Comparison of ENCODE assay signal across 19 cellular contexts in the genomic region with DNA sequence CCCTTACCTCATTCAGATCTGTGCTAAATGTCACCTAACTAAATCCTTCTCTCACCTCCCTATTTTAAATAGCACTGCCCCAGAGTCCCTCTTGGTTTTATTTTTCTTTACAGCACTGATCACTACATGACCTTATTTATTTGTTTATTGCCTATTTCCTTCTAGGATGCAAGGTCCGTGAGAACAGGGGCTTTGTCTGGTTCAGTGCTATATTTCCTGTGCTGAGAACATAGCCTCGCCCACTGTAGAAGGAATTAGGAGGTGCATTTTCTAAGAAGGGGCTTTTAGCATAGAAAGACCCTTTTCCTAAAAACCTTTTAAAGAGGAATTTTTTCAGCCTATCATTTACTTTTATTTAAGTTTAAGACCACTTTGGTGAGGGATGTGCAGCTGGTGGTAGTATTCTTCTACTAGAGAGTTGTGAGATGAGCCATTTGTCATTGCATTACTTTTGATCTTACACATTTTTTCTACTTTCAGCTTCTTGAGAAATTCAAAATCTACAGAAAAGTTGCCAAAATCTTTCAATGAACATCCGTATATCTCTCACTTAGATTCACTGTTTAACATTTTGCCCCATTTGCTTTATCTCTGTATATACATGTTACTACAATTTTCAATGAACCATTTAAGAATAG. TPM values are rescaled to one million over a fixed set of nuclear protein-coding genes. Genes with fewer than 3 reads are reported as not detected.
DNase-seq lines count a peak whose midpoint lies in the region; ATAC-seq lines count a peak whose summit lies in the region.
"Had no signal": no experiment of that assay in that cellular context is flagged by ENCODE, and none has a peak within 500 bp of the region (broad histone marks: within the 10 kb centered on the region; RNA-seq: fewer than 3 reads in every experiment).

No MANE protein-coding gene starts in this region.

- H3K4me3 Mint-ChIP-seq in CD8-positive, alpha-beta memory T cell, result peak overlapping the region in 6 of 7 donors; percentile 2 to 54 (median 18)
- peak overlapping the region in 1 of 2 donors; percentile 32 for H3K4me3 Mint-ChIP-seq in effector memory CD8-positive, alpha-beta T cell
- H3K4me3 Mint-ChIP-seq: nephron progenitor cell had no signal

- H3K36me3 Mint-ChIP-seq in CD8-positive, alpha-beta memory T cell, result peaks cover 0 to 3% (median 0%) of the 10 kb centered on the region in 3 donors
- H3K36me3 Mint-ChIP-seq in effector memory CD8-positive, alpha-beta T cell (ENCODE audit: insufficient read depth), result peaks cover 8% of the 10 kb centered on the region

- H3K27me3 ChIP-seq in CD8-positive, alpha-beta memory T cell (ENCODE audit: insufficient read depth, low read length, poor library complexity, severe bottlenecking), result no peaks in the 10 kb centered on the region
- H3K27me3 ChIP-seq: esophagus muscularis mucosa, left lung, right atrium auricular region, stomach had no signal

- H3K4me1 Mint-ChIP-seq in CD8-positive, alpha-beta memory T cell, result peaks cover 66 to 87% (median 84%) of the 10 kb centered on the region in 3 donors
- peaks cover 48 to 56% of the 10 kb centered on the region in 2 donors for H3K4me1 Mint-ChIP-seq in effector memory CD8-positive, alpha-beta T cell (ENCODE audit: low read depth in 2 of 2)

- POLR2A ChIA-PET in CD8-positive, alpha-beta memory T cell (lab: Charles Lee), result no interaction called here

- H3K36me3 ChIP-seq in CD8-positive, alpha-beta memory T cell (ENCODE audit: insufficient read depth, low read length), result no peaks in the 10 kb centered on the region
- H3K36me3 ChIP-seq: esophagus muscularis mucosa, left lung, right atrium auricular region, stomach had no signal

- no peak overlapping the region for H3K4me3 ChIP-seq in CD8-positive, alpha-beta memory T cell (ENCODE audit: low read length)
- H3K4me3 ChIP-seq: esophagus muscularis mucosa, left lung, right atrium auricular region, stomach had no signal

- no peaks in the 10 kb centered on the region for H3K27me3 Mint-ChIP-seq in CD8-positive, alpha-beta memory T cell
- no peaks in the 10 kb centered on the region for H3K27me3 Mint-ChIP-seq in effector memory CD8-positive, alpha-beta T cell

- no peak overlapping the region for H3K27ac ChIP-seq in CD8-positive, alpha-beta memory T cell (ENCODE audit: low read depth, low read length)
- H3K27ac ChIP-seq: esophagus muscularis mucosa, left lung, right atrium auricular region, stomach had no signal

- no peak for DNase-seq in CD8-positive, alpha-beta memory T cell
- no peak for DNase-seq in effector memory CD8-positive, alpha-beta T cell
- DNase-seq in NCI-H1417 (lab: John Stamatoyannopoulos, UW), result no peak
- no peak for DNase-seq in Right ventricle myocardium inferior (ENCODE audit: missing footprints)
- DNase-seq in NCI-H2081 treated with DMSO at 0.1 percent for 48 hours (lab: John Stamatoyannopoulos, UW), result no peak
- DNase-seq: activated CD4-positive, alpha-beta T cell treated with anti-CD3 and anti-CD28 coated beads for 4 hours; C1 segment of cervical spinal cord; KBM-7; left lung; NCI-H1417 treated with DMSO at 0.1 percent for 48 hours; NCI-H446 treated with DMSO at 0.1 percent for 48 hours; nephron progenitor cell; stimulated activated CD4-positive, alpha-beta T cell treated with anti-CD3 and anti-CD28 coated beads, Interleukin-4, amount 100 ng/mL, for 24 hours; stomach; SW 1271 had no signal

- H3K9me3 Mint-ChIP-seq in CD8-positive, alpha-beta memory T cell, result no peaks in the 10 kb centered on the region
- H3K9me3 Mint-ChIP-seq in effector memory CD8-positive, alpha-beta T cell, result no peaks in the 10 kb centered on the region
- H3K9me3 Mint-ChIP-seq: nephron progenitor cell had no signal

- peak; percentile 29 for ATAC-seq in GM18907 (IDR thresholded peaks at IDR 0.05; ENCODE audit: unreplicated experiment)
- ATAC-seq in HG03159 (IDR thresholded peaks at IDR 0.05; ENCODE audit: unreplicated experiment), result peak; percentile 13
- peak; percentile 9 for ATAC-seq in effector memory CD8-positive, alpha-beta T cell (replicated peaks)
- ATAC-seq in Right ventricle myocardium inferior, result no peak
- ATAC-seq: left lung had no signal

- H3K9me3 ChIP-seq in CD8-positive, alpha-beta memory T cell (ENCODE audit: low read length), result no peaks in the 10 kb centered on the region
- H3K9me3 ChIP-seq: esophagus muscularis mucosa, left lung, right atrium auricular region, stomach had no signal

- H3K4me1 ChIP-seq in CD8-positive, alpha-beta memory T cell (ENCODE audit: insufficient read depth, low read length), result peaks cover 63% of the 10 kb centered on the region
- H3K4me1 ChIP-seq: left lung had no signal

- CTCF ChIA-PET in CD8-positive, alpha-beta memory T cell (lab: Charles Lee), result interaction anchor here (1.0 kb wide), 1 partner anchor 43 kb away, joined by 4 read pairs; no protein-coding TSS in a partner anchor

- H3K27ac Mint-ChIP-seq in CD8-positive, alpha-beta memory T cell, result peak overlapping the region in 6 of 8 donors; percentile 3 to 63 (median 51)
- H3K27ac Mint-ChIP-seq in effector memory CD8-positive, alpha-beta T cell, result peak overlapping the region in 1 of 2 donors; percentile 66
- H3K27ac Mint-ChIP-seq: nephron progenitor cell had no signal

- intact Hi-C loops in Right ventricle myocardium inferior (cut with DNase I), result no loop called here

RNA-seq across cellular contexts. Expression of a gene that starts 13.5 kb away (rescaled TPM):
- total RNA-seq in CD8-positive, alpha-beta memory T cell, result 10 to 100 TPM; 57.0 to 58.0 TPM
- polyA plus RNA-seq in CD8-positive, alpha-beta memory T cell, result 68.4 TPM
- total RNA-seq in Right ventricle myocardium inferior, result 63.2 TPM
